ENCODE assay signal across 8 cellular contexts in the genomic region with DNA sequence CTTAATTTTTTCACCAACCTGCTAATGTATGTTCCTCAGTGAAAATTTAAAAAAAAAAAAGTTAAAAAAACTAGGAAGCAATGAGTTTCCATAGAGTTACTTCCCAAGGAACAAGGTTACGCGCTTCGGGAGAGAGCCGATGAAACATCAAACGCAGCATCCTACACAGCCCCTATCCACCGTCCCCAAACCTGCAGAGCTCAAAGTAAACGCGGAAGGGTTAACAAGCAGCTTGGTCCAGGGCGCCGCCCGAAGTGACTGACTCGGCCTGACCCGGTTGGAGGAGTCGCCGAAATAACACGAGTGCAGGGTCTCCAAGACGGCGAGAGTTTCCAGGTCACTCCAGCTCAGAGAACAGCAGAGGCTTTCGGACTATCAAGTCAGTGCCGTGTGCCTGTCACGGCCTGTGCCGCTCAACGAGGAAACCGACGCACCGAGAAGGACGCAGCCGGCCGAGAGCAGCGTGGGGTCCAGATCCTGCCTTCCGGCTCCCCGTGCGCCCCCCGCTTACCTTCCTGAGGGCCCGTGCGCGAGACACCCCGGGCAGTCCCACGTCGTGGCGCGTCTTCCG. TPM values are rescaled to one million over a fixed set of nuclear protein-coding genes. Genes with fewer than 3 reads are reported as not detected.
DNase-seq lines count a peak whose midpoint lies in the region; ATAC-seq and TF ChIP-seq lines count a peak whose summit lies in the region.

No MANE protein-coding gene starts in this region.

- H3K27me3 ChIP-seq in KMS-11 (ENCODE audit: insufficient read depth, low read depth) (no peaks in the 10 kb centered on the region), neuronal stem cell (ENCODE audit: control insufficient read depth in 3 of 3, insufficient read depth in 3 of 3, low read depth in 1 of 3, low read length in 3 of 3) (no peaks in the 10 kb centered on the region)

- H3K9ac ChIP-seq in KMS-11 (peak overlapping the region; percentile 77; the same call in 1 of the 2 replicates), neuronal stem cell (ENCODE audit: low read depth, low read length, poor library complexity) (peak overlapping the region; percentile 94)

- no peaks in the 10 kb centered on the region for H4K20me1 ChIP-seq in KMS-11 (ENCODE audit: insufficient read depth)

- peak overlapping the region; percentile 45; the same call in 1 of the 2 replicates for H3K27ac ChIP-seq in KMS-11
- peak overlapping the region; percentile 69 for H3K27ac ChIP-seq in neuronal stem cell (replicated peaks; ENCODE audit: low read length)

- H3K4me2 ChIP-seq in KMS-11: peak overlapping the region; percentile 78
- H3K4me2 ChIP-seq in neuronal stem cell (ENCODE audit: insufficient read depth, low read length, poor library complexity, severe bottlenecking): peak overlapping the region; percentile 89

- no peak overlapping the region for H4K8ac ChIP-seq in neuronal stem cell (ENCODE audit: low read depth, low read length)

- H3K36me3 ChIP-seq in KMS-11 (ENCODE audit: insufficient read depth) (no peaks in the 10 kb centered on the region; the same call in 1 of the 2 replicates), neuronal stem cell (replicated peaks in 1 of 2; ENCODE audit: control insufficient read depth in 2 of 2, insufficient read depth in 2 of 2, low read length in 2 of 2) (peaks cover 1 to 26% of the 10 kb centered on the region in 2 donors)

- H2AFZ ChIP-seq in KMS-11 (ENCODE audit: low read depth) (peak overlapping the region; percentile 79), neuronal stem cell (ENCODE audit: low read length) (peak overlapping the region; percentile 100)

- DNase-seq in NCI-H2171 (lab: John Stamatoyannopoulos, UW) (peak; percentile 26), NCI-H2171 treated with DMSO at 0.1 percent for 48 hours (lab: John Stamatoyannopoulos, UW) (no peak), foreskin fibroblast (peak in 1 of 2 donors; percentile 61), neuronal stem cell (ENCODE audit: low spot score) (peak; percentile 71), cortex of kidney (lab: John Stamatoyannopoulos, UW) (no peak)
- peak; percentile 22 for DNase-seq in activated CD4-positive, alpha-beta T cell treated with anti-CD3 and anti-CD28 coated beads, Interleukin-2, amount 50 U/mL, for 1 hour

- H3K4me1 ChIP-seq in KMS-11 (ENCODE audit: low read depth, poor library complexity, severe bottlenecking) (peaks cover 6% of the 10 kb centered on the region), neuronal stem cell (ENCODE audit: control insufficient read depth in 2 of 2, insufficient read depth in 1 of 2, low read depth in 1 of 2, low read length in 2 of 2) (peaks cover 3 to 8% of the 10 kb centered on the region in 2 donors)

- peak overlapping the region; percentile 76 for H3K4ac ChIP-seq in neuronal stem cell (ENCODE audit: low read length)

- no peak overlapping the region for H2BK15ac ChIP-seq in neuronal stem cell (ENCODE audit: low read length)

- peak overlapping the region; percentile 94 for H3K18ac ChIP-seq in neuronal stem cell (ENCODE audit: low read length)

- TF ChIP-seq CTCF in KMS-11 (conservative IDR thresholded peaks at IDR 0.05; ENCODE audit: low read depth, low read length) (no peak), foreskin fibroblast (IDR thresholded peaks at IDR 0.05; ENCODE audit: low read depth, low read length) (no peak)

- H2AK5ac ChIP-seq in neuronal stem cell (ENCODE audit: low read depth, low read length): peak overlapping the region; percentile 75

- peak; percentile 16 for ATAC-seq in GM21576 (IDR thresholded peaks at IDR 0.05; ENCODE audit: unreplicated experiment)

- no CpG with 5 or more reads among the region's 43 CpGs for WGBS in neuronal stem cell (ENCODE audit: extremely low coverage in 2 of 2, insufficient read length in 2 of 2, insufficient replicate concordance in 1 of 2), 2 donors

- H3K79me2 ChIP-seq in KMS-11 (ENCODE audit: insufficient read depth, low read depth): peaks cover 46% of the 10 kb centered on the region

- H2BK120ac ChIP-seq in neuronal stem cell (ENCODE audit: low read depth, low read length): peak overlapping the region; percentile 31

- H3K23ac ChIP-seq in neuronal stem cell (ENCODE audit: low read depth, low read length, poor library complexity): peak overlapping the region; percentile 93

- H2BK5ac ChIP-seq in neuronal stem cell (ENCODE audit: low read length): peak overlapping the region; percentile 75

- H2BK12ac ChIP-seq in neuronal stem cell (ENCODE audit: low read length): no peak overlapping the region

- H3K14ac ChIP-seq in neuronal stem cell (ENCODE audit: low read length): peak overlapping the region; percentile 31

- H3K4me3 ChIP-seq in KMS-11 (IDR thresholded peaks at IDR 0.05; ENCODE audit: insufficient read depth, low read depth, low read length) (no peak overlapping the region), foreskin fibroblast (ENCODE audit: low read depth in 1 of 2, low read length in 2 of 2) (peak overlapping the region; percentile 68 to 96), neuronal stem cell (ENCODE audit: low read length in 2 of 2) (peak overlapping the region; percentile 60 to 92)

- no peak overlapping the region for H4K91ac ChIP-seq in neuronal stem cell (ENCODE audit: low read depth, low read length, poor library complexity)

- H3K79me1 ChIP-seq in neuronal stem cell (ENCODE audit: low read depth, low read length): peaks cover 11% of the 10 kb centered on the region

- no peaks in the 10 kb centered on the region for H3K9me3 ChIP-seq in neuronal stem cell (replicated peaks in 1 of 2; ENCODE audit: control insufficient read depth in 2 of 2, insufficient read depth in 1 of 2, low read depth in 1 of 2, low read length in 2 of 2)

RNA-seq across cellular contexts. Expression of a gene that starts 0.5 kb away (rescaled TPM):
- 21.4 TPM for polyA plus RNA-seq in neuronal stem cell (2013, experiment 1 of 2)
- polyA plus RNA-seq in neuronal stem cell (2013, experiment 2 of 2): 21.1 TPM

RNA-seq across cellular contexts. Expression of a gene that starts 0.7 kb away (rescaled TPM):
- polyA plus RNA-seq in neuronal stem cell (2013, experiment 1 of 2): 4.2 TPM
- polyA plus RNA-seq in neuronal stem cell (2013, experiment 2 of 2): 3.7 TPM

Comparison
In these comparisons a context has a peak if more than half of its experiments do, and no peak if none do; other contexts are left out.
1. DNase-seq: peak in NCI-H2171 (single experiment), activated CD4-positive, alpha-beta T cell treated with anti-CD3 and anti-CD28 coated beads, Interleukin-2, amount 50 U/mL, for 1 hour (single experiment) and neuronal stem cell (single experiment); none in NCI-H2171 treated with DMSO at 0.1 percent for 48 hours (single experiment) and cortex of kidney (single experiment).